Comparison of ENCODE assay signal across 8 cellular contexts in genomic region chr15:90922712-90923322, GRCh38.
DNase-seq lines count a peak whose midpoint lies in the region; ATAC-seq and TF ChIP-seq lines count a peak whose summit lies in the region.
"Not testable (repeated sequence)": the region's sequence is repeated elsewhere in the genome, so short reads cannot be mapped to it uniquely, and the experiment has no call there.

No MANE protein-coding gene starts in this region.

- peak overlapping the region; percentile 5 for H3K4me3 Mint-ChIP-seq in T-helper 1 cell treated with Interleukin-12 subunit alpha and Interleukin-12 subunit beta and Interleukin-4 antibody, amounts not matched to agents 30 μg/mL and 1 μg/mL, for 36 hours

- not testable (repeated sequence) for H3K9me3 ChIP-seq in neutrophil

- peak; percentile 80 for DNase-seq in GM19240 (ENCODE audit: insufficient read length, low spot score)
- DNase-seq in activated naive CD4-positive, alpha-beta T cell treated with Interleukin-2 at 50 U/mL for 16 hours = peak; percentile 40

- H3K36me3 ChIP-seq in neutrophil = peaks cover 63% of the 10 kb centered on the region

- peak overlapping the region; percentile 84 for H3K27ac Mint-ChIP-seq in T-helper 1 cell treated with Interleukin-12 subunit alpha and Interleukin-12 subunit beta and Interleukin-4 antibody, amounts not matched to agents 30 μg/mL and 1 μg/mL, for 36 hours

- ATAC-seq in GM18498 (IDR thresholded peaks at IDR 0.05; ENCODE audit: unreplicated experiment) (peak; percentile 90), GM21576 (IDR thresholded peaks at IDR 0.05; ENCODE audit: unreplicated experiment) (peak; percentile 76), HG02885 (IDR thresholded peaks at IDR 0.05; ENCODE audit: poor library complexity, unreplicated experiment) (peak; percentile 73), HG03354 (IDR thresholded peaks at IDR 0.05; ENCODE audit: poor library complexity, severe bottlenecking, unreplicated experiment) (peak; percentile 83)

- H3K27me3 ChIP-seq in neutrophil = not testable (repeated sequence)

- H3K4me1 Mint-ChIP-seq in T-helper 1 cell treated with Interleukin-12 subunit alpha and Interleukin-12 subunit beta and Interleukin-4 antibody, amounts not matched to agents 30 μg/mL and 1 μg/mL, for 36 hours (ENCODE audit: low read depth) = peaks cover 38% of the 10 kb centered on the region

- H3K9me3 Mint-ChIP-seq in T-helper 1 cell treated with Interleukin-12 subunit alpha and Interleukin-12 subunit beta and Interleukin-4 antibody, amounts not matched to agents 30 μg/mL and 1 μg/mL, for 36 hours = not testable (repeated sequence)

- H3K4me1 ChIP-seq in neutrophil (ENCODE audit: control insufficient read depth in 1 of 2, insufficient read depth in 1 of 2, low read depth in 1 of 2, low read length in 1 of 2) = not testable (repeated sequence)

- not testable (repeated sequence) for TF ChIP-seq CTCF in neutrophil (IDR thresholded peaks at IDR 0.05)

- H3K27me3 Mint-ChIP-seq in T-helper 1 cell treated with Interleukin-12 subunit alpha and Interleukin-12 subunit beta and Interleukin-4 antibody, amounts not matched to agents 30 μg/mL and 1 μg/mL, for 36 hours (ENCODE audit: low read depth) = not testable (repeated sequence)

- H3K27ac ChIP-seq in neutrophil = peak overlapping the region; percentile 39

- not testable (repeated sequence) for H3K4me3 ChIP-seq in neutrophil (ENCODE audit: low read depth in 1 of 2, low read length in 1 of 2)

- peaks cover 41% of the 10 kb centered on the region for H3K36me3 Mint-ChIP-seq in T-helper 1 cell treated with Interleukin-12 subunit alpha and Interleukin-12 subunit beta and Interleukin-4 antibody, amounts not matched to agents 30 μg/mL and 1 μg/mL, for 36 hours (ENCODE audit: low read depth)
